In genomic region chr15:90232941-90233700, GRCh38 we compare ENCODE assay signal across 1 cellular context.
TF ChIP-seq lines count a peak whose summit lies in the region.

No MANE protein-coding gene starts in this region.

TF ChIP-seq in GM23338, 12 proteins besides CTCF, POLR2A, EP300 and RAD21 (continued from another document):
- TF ChIP-seq ZNF462 (CRISPR knock-in tag; IDR thresholded peaks at IDR 0.05) (no peak), POLR2AphosphoS5 (IDR thresholded peaks at IDR 0.05; ENCODE audit: low read depth) (no peak), EZH2 (IDR thresholded peaks at IDR 0.05; ENCODE audit: low read depth, unreplicated experiment) (no peak), ETS1 (IDR thresholded peaks at IDR 0.05) (no peak), NANOG (IDR thresholded peaks at IDR 0.05; ENCODE audit: borderline replicate concordance) (no peak), CREB1 (CRISPR knock-in tag; IDR thresholded peaks at IDR 0.05; ENCODE audit: low read depth) (no peak), STAT1 (IDR thresholded peaks at IDR 0.05; ENCODE audit: unreplicated experiment) (no peak), ZNF114 (CRISPR knock-in tag; IDR thresholded peaks at IDR 0.05) (no peak)
